6 cellular contexts compared by ENCODE assay signal in the genomic region with DNA sequence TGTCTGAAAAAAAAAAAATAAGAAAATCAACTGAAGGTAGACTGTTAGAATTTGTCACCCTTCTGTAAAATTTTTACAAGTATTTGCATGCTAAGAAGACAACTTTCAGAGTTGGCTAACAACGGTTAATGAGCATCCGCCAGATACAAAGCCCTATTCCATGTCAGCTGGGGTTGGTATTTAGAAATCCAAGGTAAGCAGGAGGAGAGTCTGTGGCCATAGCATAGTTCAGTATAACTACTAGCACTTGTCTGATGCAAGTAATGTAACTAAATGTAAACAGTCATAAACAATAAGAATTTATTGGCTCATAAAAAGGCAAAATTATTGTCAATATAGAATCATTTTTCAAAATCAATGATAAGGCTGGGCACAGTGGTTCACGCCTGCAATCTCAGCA.
"Had no signal": no experiment of that assay in that cellular context is flagged by ENCODE, and none has a peak within 500 bp of the region (broad histone marks: within the 10 kb centered on the region; RNA-seq: fewer than 3 reads in every experiment).

No MANE protein-coding gene starts in this region.

- H3K4me1 Mint-ChIP-seq: H9 had no signal

- H3K4me3 Mint-ChIP-seq: H9 had no signal

- ATAC-seq: HepG2 had no signal

- DNase-seq: H9, KBM-7 had no signal

- H3K36me3 Mint-ChIP-seq: IgD-negative memory B cell had no signal

- H2AFZ ChIP-seq: GM23248 had no signal

- H3K4me3 ChIP-seq: GM23248 had no signal

- H3K27ac Mint-ChIP-seq: H9 had no signal

- H3K27me3 Mint-ChIP-seq: IgD-negative memory B cell had no signal

- H3K9ac ChIP-seq: GM23248 had no signal

- H3K27ac ChIP-seq: GM23248, HL-60 had no signal
